ENCODE assay signal across 27 cellular contexts in the genomic region with DNA sequence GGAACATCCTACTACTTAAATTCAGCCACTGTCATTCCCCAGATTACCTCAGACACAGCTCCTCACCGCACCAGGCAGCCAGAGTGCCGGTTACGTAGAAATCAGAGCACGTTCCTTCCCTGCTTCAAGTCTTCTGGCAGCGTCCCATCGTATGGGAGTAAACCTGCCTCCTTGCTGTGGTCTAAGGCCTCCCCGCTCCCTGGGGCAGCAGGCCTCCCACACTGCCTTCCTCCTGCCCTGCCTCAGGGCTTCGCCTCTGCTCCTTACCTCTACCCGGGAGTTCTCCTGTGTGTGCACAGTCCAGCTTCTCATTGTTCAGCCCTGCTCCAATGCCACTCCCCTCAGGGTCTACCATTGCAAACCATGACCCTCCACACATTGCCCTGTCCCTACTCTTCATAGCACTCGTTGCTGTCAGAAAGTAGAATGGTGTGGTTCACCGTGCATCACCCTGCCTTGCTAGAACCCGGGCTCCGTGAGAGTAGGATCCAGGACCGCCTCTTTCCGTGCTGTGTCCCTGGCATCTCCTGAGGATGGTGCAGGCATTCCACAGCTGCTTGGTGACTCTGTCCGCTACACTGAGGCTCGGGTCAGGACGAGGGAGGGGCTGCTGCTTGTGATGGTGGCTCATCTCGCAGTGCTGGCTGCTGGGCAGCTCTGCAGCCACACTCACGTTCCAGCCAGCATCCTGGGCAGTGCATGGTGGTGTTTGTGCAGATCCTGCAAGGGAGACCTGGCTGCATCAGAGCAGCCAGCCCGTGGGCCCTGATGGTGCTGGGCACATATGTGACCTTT. TPM values are rescaled to one million over a fixed set of nuclear protein-coding genes. Genes with fewer than 3 reads are reported as not detected.
"Had no signal": no experiment of that assay in that cellular context is flagged by ENCODE, and none has a peak within 500 bp of the region (broad histone marks: within the 10 kb centered on the region; RNA-seq: fewer than 3 reads in every experiment).

No MANE protein-coding gene starts in this region.

- H3K27me3 ChIP-seq: breast epithelium, heart right ventricle, right atrium auricular region, upper lobe of right lung had no signal

- H3K9me3 ChIP-seq: breast epithelium, heart right ventricle, psoas muscle, right atrium auricular region, thoracic aorta, upper lobe of right lung had no signal

- H3K4me3 ChIP-seq: breast epithelium, heart right ventricle, psoas muscle, right atrium auricular region, thoracic aorta, upper lobe of right lung had no signal

- H3K27me3 Mint-ChIP-seq: activated CD4-positive, alpha-beta T cell treated with anti-CD3 and anti-CD28 coated beads for 36 hours; activated T-cell treated with anti-CD3 and anti-CD28 coated beads, Interleukin-2, amount 50 U/mL, for 24 hours; activated T-helper 17 cell treated with anti-CD3 and anti-CD28 coated beads, Interleukin-2, amount 50 U/mL, for 72 hours had no signal

- ATAC-seq: activated CD4-positive, alpha-beta T cell treated with anti-CD3 and anti-CD28 coated beads for 36 hours; activated naive CD4-positive, alpha-beta T cell treated with anti-CD3 and anti-CD28 coated beads, Interleukin-2, amount 50 U/mL, for 72 hours; activated T-helper 17 cell treated with anti-CD3 and anti-CD28 coated beads, Interleukin-2, amount 50 U/mL, for 72 hours; heart right ventricle; left colon; psoas muscle; upper lobe of right lung; WTC11 had no signal

- H3K9me3 Mint-ChIP-seq: activated naive CD4-positive, alpha-beta T cell treated with anti-CD3 and anti-CD28 coated beads, Interleukin-2, amount 50 U/mL, for 72 hours; activated T-cell treated with anti-CD3 and anti-CD28 coated beads, Interleukin-2, amount 50 U/mL, for 24 hours; activated T-helper 17 cell treated with anti-CD3 and anti-CD28 coated beads, Interleukin-2, amount 50 U/mL, for 72 hours; endodermal cell; WTC11 had no signal

- H3K27ac ChIP-seq: breast epithelium, epithelial cell of prostate, heart right ventricle, psoas muscle, right atrium auricular region, thoracic aorta, upper lobe of right lung had no signal

- H3K4me1 ChIP-seq: breast epithelium, upper lobe of right lung had no signal

- H3K27ac Mint-ChIP-seq: activated CD4-positive, alpha-beta T cell treated with anti-CD3 and anti-CD28 coated beads for 36 hours; activated T-cell treated with anti-CD3 and anti-CD28 coated beads, Interleukin-2, amount 50 U/mL, for 24 hours; activated T-helper 17 cell treated with anti-CD3 and anti-CD28 coated beads, Interleukin-2, amount 50 U/mL, for 72 hours; endodermal cell; WTC11 had no signal

- H3K4me1 Mint-ChIP-seq: activated T-helper 17 cell treated with anti-CD3 and anti-CD28 coated beads, Interleukin-2, amount 50 U/mL, for 72 hours; endodermal cell had no signal

- H3K4me3 Mint-ChIP-seq: activated CD4-positive, alpha-beta T cell treated with anti-CD3 and anti-CD28 coated beads for 36 hours; activated T-cell treated with anti-CD3 and anti-CD28 coated beads, Interleukin-2, amount 50 U/mL, for 24 hours; activated T-helper 17 cell treated with anti-CD3 and anti-CD28 coated beads, Interleukin-2, amount 50 U/mL, for 72 hours; endodermal cell; WTC11 had no signal

- DNase-seq: activated CD4-positive, alpha-beta T cell treated with anti-CD3 and anti-CD28 coated beads for 36 hours; activated CD4-positive, alpha-beta T cell treated with anti-CD3 and anti-CD28 coated beads, Interleukin-2, amount 50 U/mL, for 4 hours; activated CD8-positive, alpha-beta memory T cell treated with anti-CD3 and anti-CD28 coated beads for 24 hours; activated CD8-positive, alpha-beta memory T cell treated with anti-CD3 and anti-CD28 coated beads, Interleukin-2, amount 50 U/mL, for 4 hours; activated T-cell treated with anti-CD3 and anti-CD28 coated beads, Interleukin-2, amount 50 U/mL, for 24 hours; amniotic stem cell; cerebellar nuclear complex; cortex of kidney; endodermal cell; heart right ventricle; islet precursor cell; left colon; mesenchymal stem cell; psoas muscle; stimulated activated CD4-positive, alpha-beta T cell treated with anti-CD3 and anti-CD28 coated beads, Interleukin-12 subunit alpha, Interleukin-12 subunit beta, amount 100 ng/mL, for 4 hours; stimulated activated CD4-positive, alpha-beta T cell treated with anti-CD3 and anti-CD28 coated beads, Interleukin-4, amount 100 ng/mL, for 4 hours; T-helper 1 cell; T1000; upper lobe of right lung had no signal

RNA-seq across cellular contexts. Expression of gene PLEKHF1, which starts 52.3 kb away (rescaled TPM):
- polyA plus RNA-seq: neural cell had no signal
